In genomic region chr9:84755375-84755774, GRCh38 we compare ENCODE assay signal across 17 cellular contexts.
DNase-seq lines count a peak whose midpoint lies in the region; ATAC-seq, FAIRE-seq and TF ChIP-seq lines count a peak whose summit lies in the region.
"Had no signal": no experiment of that assay in that cellular context is flagged by ENCODE, and none has a peak within 500 bp of the region (broad histone marks: within the 10 kb centered on the region; RNA-seq: fewer than 3 reads in every experiment).

No MANE protein-coding gene starts in this region.

- H3K27ac ChIP-seq in K562 (ENCODE audit: extremely low read depth, low read depth, low read length): no peak overlapping the region
- no peak overlapping the region for H3K27ac ChIP-seq in neural progenitor cell

- no peaks in the 10 kb centered on the region for H3K9me1 ChIP-seq in K562 (ENCODE audit: control insufficient read depth, insufficient read depth, low read length)

- no peak for ATAC-seq in K562
- ATAC-seq: HCT116, Right ventricle myocardium inferior had no signal

- no peaks in the 10 kb centered on the region for H3F3A ChIP-seq in neural progenitor cell (ENCODE audit: low read depth)

- no TSS peak for BruUV-seq in K562 (replicated peaks; lab: Mats Ljungman, UMichigan)

- DNase-seq in Daoy (ENCODE audit: low read depth): peak; percentile 28
- peak; percentile 51 for DNase-seq in M059J (ENCODE audit: low read depth)
- DNase-seq in K562 (ENCODE audit: extremely low read depth in 1 of 4, low spot score in 3 of 4): no peak
- no peak for DNase-seq in neural progenitor cell (ENCODE audit: low spot score)
- DNase-seq in kidney glomerular epithelial cell (lab: John Stamatoyannopoulos, UW): no peak
- no peak for DNase-seq in stimulated activated CD4-positive, alpha-beta T cell treated with anti-CD3 and anti-CD28 coated beads, Interleukin-15, amount 100 ng/mL, for 24 hours
- no peak for DNase-seq in cardiac septum (ENCODE audit: low spot score)
- DNase-seq: AML-193, Caco-2, DMS53, KG1, NCI-H1092, NCI-H1694 treated with DMSO at 0.1 percent for 48 hours, NCI-H69 had no signal

- CTCF ChIA-PET in K562 (lab: Yijun Ruan, JAX; ENCODE audit: low intra/inter-chr PET ratio): no interaction called here

- H3K9me3 Mint-ChIP-seq in neural progenitor cell: no peaks in the 10 kb centered on the region

- no peak for TF ChIP-seq RAD21 in K562 (CRISPR knock-in tag; conservative IDR thresholded peaks at IDR 0.05 in 1 of 2, IDR thresholded peaks at IDR 0.05 in 1 of 2)

- TF ChIP-seq CTCF in K562 (IDR thresholded peaks at IDR 0.05 in 2 of 3, conservative IDR thresholded peaks at IDR 0.05 in 1 of 3; ENCODE audit: insufficient read depth in 2 of 3, low read depth in 1 of 3, low read length in 3 of 3): no peak
- TF ChIP-seq CTCF in neural progenitor cell (IDR thresholded peaks at IDR 0.05): no peak

- no peak overlapping the region for H2AFZ ChIP-seq in K562 (ENCODE audit: low read depth, low read length)
- H2AFZ ChIP-seq in neural progenitor cell (replicated peaks): peak overlapping the region; percentile 2

- H3K36me3 Mint-ChIP-seq in neural progenitor cell: no peaks in the 10 kb centered on the region

- no peak for FAIRE-seq in K562 (lab: Jason Lieb, UNC)
- FAIRE-seq: GM19239 had no signal

- in situ Hi-C loops in K562 (cut with MboI): no loop called here

- no peak overlapping the region for H3K9ac ChIP-seq in K562 (ENCODE audit: insufficient read depth in 1 of 2, low read depth in 2 of 2, low read length in 2 of 2)
- H3K9ac ChIP-seq in neural progenitor cell: no peak overlapping the region

- H3K9me3 ChIP-seq in K562 (replicated peaks; ENCODE audit: control insufficient read depth, insufficient read depth, low read depth, low read length): no peaks in the 10 kb centered on the region
- no peaks in the 10 kb centered on the region for H3K9me3 ChIP-seq in neural progenitor cell (ENCODE audit: low read depth)
- H3K9me3 ChIP-seq: Caco-2 had no signal

- no peak overlapping the region for H3K4me3 Mint-ChIP-seq in neural progenitor cell

- WGBS in K562 (ENCODE audit: insufficient coverage, low coverage, missing lambda C conversion rate): 0% methylated on average over 6 of the region's 6 CpGs

- H3K4me2 ChIP-seq in K562 (ENCODE audit: insufficient read depth, low read length) (no peak overlapping the region), neural progenitor cell (no peak overlapping the region)

- H3K27me3 ChIP-seq in K562 (ENCODE audit: control insufficient read depth in 2 of 2, insufficient read depth in 2 of 2, low read length in 2 of 2): no peaks in the 10 kb centered on the region
- H3K27me3 ChIP-seq in neural progenitor cell: no peaks in the 10 kb centered on the region

- H3K79me2 ChIP-seq in K562 (ENCODE audit: control insufficient read depth, insufficient read depth, low read length) (no peaks in the 10 kb centered on the region), neural progenitor cell (ENCODE audit: low read depth) (no peaks in the 10 kb centered on the region)

- intact Hi-C loops in K562 (cut with micrococcal nuclease): no loop called here
- intact Hi-C loops in cardiac septum (cut with DNase I): no loop called here

- no peaks in the 10 kb centered on the region for H3K27me3 Mint-ChIP-seq in neural progenitor cell (ENCODE audit: insufficient read depth, low read depth)

- no peak overlapping the region for H3K4me3 ChIP-seq in K562
- no peak overlapping the region for H3K4me3 ChIP-seq in neural progenitor cell

- H3K36me3 ChIP-seq in K562 (ENCODE audit: control insufficient read depth, insufficient read depth, low read length): no peaks in the 10 kb centered on the region
- H3K36me3 ChIP-seq in neural progenitor cell: no peaks in the 10 kb centered on the region

- H3K27ac Mint-ChIP-seq in neural progenitor cell: no peak overlapping the region

- POLR2A ChIA-PET in K562 (lab: Yijun Ruan, JAX): no interaction called here

- TF ChIP-seq POLR2A in K562 (conservative IDR thresholded peaks at IDR 0.05): no peak

- H3K4me1 ChIP-seq in K562 (replicated peaks in 1 of 2; ENCODE audit: control insufficient read depth in 2 of 2, insufficient read depth in 2 of 2, low read length in 2 of 2): no peaks in the 10 kb centered on the region
- H3K4me1 ChIP-seq in neural progenitor cell: no peaks in the 10 kb centered on the region
- H3K4me1 ChIP-seq: Caco-2 had no signal

- TF ChIP-seq EP300 in K562 (IDR thresholded peaks at IDR 0.05; ENCODE audit: low read length): no peak

- H3K4me1 Mint-ChIP-seq in neural progenitor cell: no peaks in the 10 kb centered on the region

- no peaks in the 10 kb centered on the region for H4K20me1 ChIP-seq in K562 (replicated peaks; ENCODE audit: control insufficient read depth, insufficient read depth, low read length)
- no peaks in the 10 kb centered on the region for H4K20me1 ChIP-seq in neural progenitor cell (ENCODE audit: low read depth)

TF ChIP-seq in K562, 482 proteins besides CTCF, POLR2A, EP300 and RAD21:
- TF ChIP-seq CBX8 (IDR thresholded peaks at IDR 0.05; ENCODE audit: borderline replicate concordance, extremely low read depth, low read depth, low read length, poor library complexity, severe bottlenecking) (no peak), RUNX1 (IDR thresholded peaks at IDR 0.05; ENCODE audit: low read depth) (no peak), ZNF384 (IDR thresholded peaks at IDR 0.05; ENCODE audit: low read depth, low read length) (0 out of 2 replicates have a peak, but pooled peaks have one; percentile 32), FOSL1 (tag; conservative IDR thresholded peaks at IDR 0.05) (peak; percentile 31; the same call in 1 of the 2 replicates)

Comparison
In these comparisons a context has a peak if more than half of its experiments do, and no peak if none do; other contexts are left out.
1. DNase-seq: peak in Daoy (single experiment) and M059J (single experiment); none in K562 (0 of 4), neural progenitor cell (single experiment), kidney glomerular epithelial cell (single experiment), stimulated activated CD4-positive, alpha-beta T cell treated with anti-CD3 and anti-CD28 coated beads, Interleukin-15, amount 100 ng/mL, for 24 hours (single experiment) and cardiac septum (single experiment).